ENCODE assay signal across 26 cellular contexts in the genomic region with DNA sequence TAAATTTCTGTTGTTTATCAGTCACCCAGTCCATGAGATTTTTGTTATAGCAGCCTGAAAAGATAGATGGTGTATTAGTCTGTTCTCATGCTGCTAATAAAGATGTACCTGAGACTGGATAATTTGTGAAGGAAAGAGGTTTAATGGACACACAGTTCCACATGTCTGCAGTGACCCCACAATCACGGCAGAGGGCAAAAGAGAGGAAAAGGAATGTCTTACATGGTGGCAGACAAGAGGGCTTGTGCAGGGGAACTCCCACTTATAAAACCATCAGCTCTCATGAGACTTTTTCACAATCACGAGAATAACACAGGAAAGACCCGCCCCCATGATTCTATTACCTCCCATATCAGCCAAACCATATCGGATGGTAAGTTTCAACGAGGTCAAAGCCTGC.
A peak's percentile ranks its signal among the peaks of the same experiment; 100 is the strongest.
DNase-seq lines count a peak whose midpoint lies in the region; ATAC-seq, FAIRE-seq and TF ChIP-seq lines count a peak whose summit lies in the region.
"Had no signal": no experiment of that assay in that cellular context is flagged by ENCODE, and none has a peak within 500 bp of the region (broad histone marks: within the 10 kb centered on the region; RNA-seq: fewer than 3 reads in every experiment).

No MANE protein-coding gene starts in this region.

- in situ Hi-C loops in KBM-7 (cut with MboI; ENCODE audit: low pct_unique_long_range_greater_than_20kb, low sequenced_read_pairs) (no loop called here), K562 (cut with MboI) (no loop called here)

- H3K27me3 ChIP-seq in A673 (replicated peaks; ENCODE audit: insufficient read depth, low read depth, low read length, poor library complexity) (no peaks in the 10 kb centered on the region), K562 (ENCODE audit: control insufficient read depth in 2 of 2, insufficient read depth in 2 of 2, low read length in 2 of 2) (no peaks in the 10 kb centered on the region)

- CTCF ChIA-PET in A673 (lab: Charles Lee) (no interaction called here), K562 (lab: Yijun Ruan, JAX; ENCODE audit: low intra/inter-chr PET ratio) (no interaction called here)

- no peak for FAIRE-seq in K562 (lab: Jason Lieb, UNC)
- FAIRE-seq: GM12891, H1 had no signal

- no peaks in the 10 kb centered on the region for H3K9me1 ChIP-seq in K562 (ENCODE audit: control insufficient read depth, insufficient read depth, low read length)

- H3K4me1 ChIP-seq in A673 (ENCODE audit: insufficient read depth, low read length, poor library complexity, severe bottlenecking): no peaks in the 10 kb centered on the region
- H3K4me1 ChIP-seq in K562 (replicated peaks in 1 of 2; ENCODE audit: control insufficient read depth in 2 of 2, insufficient read depth in 2 of 2, low read length in 2 of 2): peaks cover 0 to 31% of the 10 kb centered on the region in 2 experiments; a peak in 4 of 5 replicates

- TF ChIP-seq CTCF in A673 (conservative IDR thresholded peaks at IDR 0.05; ENCODE audit: low read depth, low read length) (no peak), K562 (IDR thresholded peaks at IDR 0.05 in 2 of 3, conservative IDR thresholded peaks at IDR 0.05 in 1 of 3; ENCODE audit: insufficient read depth in 2 of 3, low read depth in 1 of 3, low read length in 3 of 3) (no peak), GM10266 (IDR thresholded peaks at IDR 0.05; ENCODE audit: control insufficient read depth, insufficient read depth, low read depth, missing control alignments) (no peak)

- peaks cover 60% of the 10 kb centered on the region for H3K79me2 ChIP-seq in K562 (ENCODE audit: control insufficient read depth, insufficient read depth, low read length)

- no peak overlapping the region for H2AFZ ChIP-seq in K562 (ENCODE audit: low read depth, low read length)
- H2AFZ ChIP-seq: PC-9 had no signal

- DNase-seq in A673 (ENCODE audit: low spot score) (peak; percentile 12), KBM-7 (peak; percentile 3), SHP77 treated with DMSO at 0.1 percent for 48 hours (lab: John Stamatoyannopoulos, UW) (peak; percentile 37), K562 (ENCODE audit: extremely low read depth in 1 of 4, low spot score in 3 of 4) (peak in 1 of 4 experiments; percentile 71), GM10266 (ENCODE audit: extremely low spot score) (no peak)
- no peak for DNase-seq in activated naive CD4-positive, alpha-beta T cell (lab: John Stamatoyannopoulos, UW)
- DNase-seq: C1 segment of cervical spinal cord; CD8-positive, alpha-beta T cell; DMS 273 treated with DMSO at 0.1 percent for 48 hours; DMS79; EL; GDM1; MM.1S; NCI-H2029; NCI-H446; NCI-H524 treated with DMSO at 0.1 percent for 48 hours; NCI-H774; PC-9; Right ventricle myocardium superior; RPMI8226; SK-N-SH; SW 1271 had no signal

- no TSS peak for BruUV-seq in A673 (replicated peaks; lab: Mats Ljungman, UMichigan)
- BruUV-seq in K562 (replicated peaks; lab: Mats Ljungman, UMichigan): no TSS peak

- H3K9me3 ChIP-seq in A673 (ENCODE audit: low read depth, low read length, poor library complexity, severe bottlenecking) (no peaks in the 10 kb centered on the region), K562 (replicated peaks; ENCODE audit: control insufficient read depth, insufficient read depth, low read depth, low read length) (no peaks in the 10 kb centered on the region)
- H3K9me3 ChIP-seq: SK-N-SH had no signal

- H3K4me2 ChIP-seq in K562 (ENCODE audit: insufficient read depth, low read length): no peak overlapping the region
- H3K4me2 ChIP-seq: PC-9, SK-N-SH had no signal

- H4K20me1 ChIP-seq in K562 (replicated peaks; ENCODE audit: control insufficient read depth, insufficient read depth, low read length): no peaks in the 10 kb centered on the region

- no peak for TF ChIP-seq RAD21 in K562 (CRISPR knock-in tag; conservative IDR thresholded peaks at IDR 0.05 in 1 of 2, IDR thresholded peaks at IDR 0.05 in 1 of 2)

- H3K27ac ChIP-seq in A673 (ENCODE audit: low read depth, low read length, poor library complexity, severe bottlenecking): no peak overlapping the region
- no peak overlapping the region; the same call in 2 of the 3 replicates for H3K27ac ChIP-seq in K562 (ENCODE audit: extremely low read depth, low read depth, low read length)
- H3K27ac ChIP-seq: PC-9 had no signal

- TF ChIP-seq EP300 in K562 (IDR thresholded peaks at IDR 0.05; ENCODE audit: low read length): no peak

- no peak overlapping the region for H3K9ac ChIP-seq in K562 (ENCODE audit: insufficient read depth in 1 of 2, low read depth in 2 of 2, low read length in 2 of 2)
- H3K9ac ChIP-seq: SK-N-SH had no signal

- intact Hi-C loops in A673 (cut with micrococcal nuclease; ENCODE audit: unreplicated experiment): no loop called here
- intact Hi-C loops in K562 (cut with micrococcal nuclease): no loop called here

- H3K4me3 ChIP-seq in A673 (ENCODE audit: low read depth, low read length, poor library complexity, severe bottlenecking): no peak overlapping the region
- H3K4me3 ChIP-seq in K562: no peak overlapping the region
- H3K4me3 ChIP-seq: PC-9 had no signal

- POLR2A ChIA-PET in A673 (lab: Charles Lee; ENCODE audit: low non-redundant PET) (no interaction called here), K562 (lab: Yijun Ruan, JAX) (interaction anchor here (0.7 to 3.9 kb wide), 15 partner anchors 8 to 42 kb away, joined by 3 to 25 read pairs (median 5); no protein-coding TSS in a partner anchor)

- TF ChIP-seq POLR2A in K562 (conservative IDR thresholded peaks at IDR 0.05): no peak

- ATAC-seq in K562 (peak; percentile 58), HG03520 (IDR thresholded peaks at IDR 0.05; ENCODE audit: unreplicated experiment) (no peak)
- ATAC-seq: CD8-positive, alpha-beta T cell; HCT116 had no signal

- WGBS in K562 (ENCODE audit: insufficient coverage, low coverage, missing lambda C conversion rate): 27% methylated on average over 5 of the region's 5 CpGs

- H3K36me3 ChIP-seq in A673 (ENCODE audit: insufficient read depth, low read length, poor library complexity, severe bottlenecking) (no peaks in the 10 kb centered on the region), K562 (ENCODE audit: control insufficient read depth, insufficient read depth, low read length) (peaks cover 11% of the 10 kb centered on the region; the same call in 1 of the 3 replicates)

TF ChIP-seq in K562, 482 proteins besides CTCF, POLR2A, EP300 and RAD21:
- TF ChIP-seq KAT2B (IDR thresholded peaks at IDR 0.05; ENCODE audit: low read depth, low read length) (no peak), ZFP1 (CRISPR knock-in tag; IDR thresholded peaks at IDR 0.05) (no peak), HMG20B (CRISPR knock-in tag; IDR thresholded peaks at IDR 0.05) (no peak), ZNF184 (CRISPR knock-in tag; IDR thresholded peaks at IDR 0.05) (no peak), TGIF2 (CRISPR knock-in tag; IDR thresholded peaks at IDR 0.05) (no peak), EP400 (IDR thresholded peaks at IDR 0.05) (no peak), TAF9B (IDR thresholded peaks at IDR 0.05; ENCODE audit: partially characterized antibody) (no peak), TAF7 (tag; IDR thresholded peaks at IDR 0.05) (no peak)
- TF ChIP-seq, protein P1, sequence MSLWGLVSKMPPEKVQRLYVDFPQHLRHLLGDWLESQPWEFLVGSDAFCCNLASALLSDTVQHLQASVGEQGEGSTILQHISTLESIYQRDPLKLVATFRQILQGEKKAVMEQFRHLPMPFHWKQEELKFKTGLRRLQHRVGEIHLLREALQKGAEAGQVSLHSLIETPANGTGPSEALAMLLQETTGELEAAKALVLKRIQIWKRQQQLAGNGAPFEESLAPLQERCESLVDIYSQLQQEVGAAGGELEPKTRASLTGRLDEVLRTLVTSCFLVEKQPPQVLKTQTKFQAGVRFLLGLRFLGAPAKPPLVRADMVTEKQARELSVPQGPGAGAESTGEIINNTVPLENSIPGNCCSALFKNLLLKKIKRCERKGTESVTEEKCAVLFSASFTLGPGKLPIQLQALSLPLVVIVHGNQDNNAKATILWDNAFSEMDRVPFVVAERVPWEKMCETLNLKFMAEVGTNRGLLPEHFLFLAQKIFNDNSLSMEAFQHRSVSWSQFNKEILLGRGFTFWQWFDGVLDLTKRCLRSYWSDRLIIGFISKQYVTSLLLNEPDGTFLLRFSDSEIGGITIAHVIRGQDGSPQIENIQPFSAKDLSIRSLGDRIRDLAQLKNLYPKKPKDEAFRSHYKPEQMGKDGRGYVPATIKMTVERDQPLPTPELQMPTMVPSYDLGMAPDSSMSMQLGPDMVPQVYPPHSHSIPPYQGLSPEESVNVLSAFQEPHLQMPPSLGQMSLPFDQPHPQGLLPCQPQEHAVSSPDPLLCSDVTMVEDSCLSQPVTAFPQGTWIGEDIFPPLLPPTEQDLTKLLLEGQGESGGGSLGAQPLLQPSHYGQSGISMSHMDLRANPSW (CRISPR knock-in tag; IDR thresholded peaks at IDR 0.05): 0 out of 2 replicates have a peak, but pooled peaks have one; percentile 38

Comparison
In these comparisons a context has a peak if more than half of its experiments do, and no peak if none do; other contexts are left out.
1. DNase-seq: peak in A673 (single experiment), KBM-7 (single experiment) and SHP77 treated with DMSO at 0.1 percent for 48 hours (single experiment); none in activated naive CD4-positive, alpha-beta T cell (0 of 4) and GM10266 (single experiment).